In genomic region chr7:93559624-93560491, GRCh38 we compare ENCODE assay signal across 21 cellular contexts. TPM values are rescaled to one million over a fixed set of nuclear protein-coding genes. Genes with fewer than 3 reads are reported as not detected.
DNase-seq lines count a peak whose midpoint lies in the region; ATAC-seq and TF ChIP-seq lines count a peak whose summit lies in the region.
"Had no signal": no experiment of that assay in that cellular context is flagged by ENCODE, and none has a peak within 500 bp of the region (broad histone marks: within the 10 kb centered on the region; RNA-seq: fewer than 3 reads in every experiment).

No MANE protein-coding gene starts in this region.

- ATAC-seq in GM18511 (IDR thresholded peaks at IDR 0.05; ENCODE audit: unreplicated experiment) = peak; percentile 43
- ATAC-seq in naive B cell (ENCODE audit: low read depth in 2 of 2) = peak; percentile 91 to 95
- ATAC-seq in activated CD4-positive, alpha-beta T cell treated with anti-CD3 and anti-CD28 coated beads for 36 hours = no peak
- ATAC-seq: activated naive CD4-positive, alpha-beta T cell treated with anti-CD3 and anti-CD28 coated beads, Interleukin-2, amount 50 U/mL, for 72 hours had no signal

- in situ Hi-C loops in KBM-7 (cut with MboI; ENCODE audit: low pct_unique_long_range_greater_than_20kb, low sequenced_read_pairs) = no loop called here

- H3K4me3 ChIP-seq in BE2C (ENCODE audit: low read depth, low read length) = no peak overlapping the region
- H3K4me3 ChIP-seq: sigmoid colon had no signal

- H3K9me3 ChIP-seq in BE2C = no peaks in the 10 kb centered on the region
- H3K9me3 ChIP-seq: sigmoid colon, SK-N-SH had no signal

- intact Hi-C loops in activated CD4-positive, alpha-beta T cell treated with anti-CD3 and anti-CD28 coated beads for 36 hours (cut with DNase I, micrococcal nuclease) = no loop called here

- CTCF ChIA-PET in activated CD4-positive, alpha-beta T cell treated with anti-CD3 and anti-CD28 coated beads for 36 hours (lab: Charles Lee) = no interaction called here

- POLR2A ChIA-PET in activated CD4-positive, alpha-beta T cell treated with anti-CD3 and anti-CD28 coated beads for 36 hours (lab: Charles Lee) = no interaction called here

- DNase-seq in KBM-7 (peak; percentile 20), SKM-1 (lab: John Stamatoyannopoulos, UW; ENCODE audit: unreplicated experiment) (peak; percentile 67), naive B cell (peak; percentile 33), OCI-M2 (lab: John Stamatoyannopoulos, UW; ENCODE audit: unreplicated experiment) (no peak), BE2C (no peak), C1 segment of cervical spinal cord (lab: John Stamatoyannopoulos, UW) (no peak)
- no peak for DNase-seq in activated CD4-positive, alpha-beta T cell treated with anti-CD3 and anti-CD28 coated beads for 36 hours
- DNase-seq: activated CD4-positive, alpha-beta memory T cell treated with anti-CD3 and anti-CD28 coated beads for 36 hours; activated T-cell treated with anti-CD3 and anti-CD28 coated beads, Interleukin-2, amount 50 U/mL, for 1 hour; dermis blood vessel endothelial cell; NCI-H2029; sigmoid colon; SK-N-SH; substantia nigra had no signal

- TF ChIP-seq CTCF in BE2C (IDR thresholded peaks at IDR 0.05; ENCODE audit: low read depth, low read length) = no peak

- no peaks in the 10 kb centered on the region; the same call in 1 of the 2 replicates for H3K27me3 ChIP-seq in BE2C
- H3K27me3 ChIP-seq: sigmoid colon had no signal

- H3K36me3 Mint-ChIP-seq in naive B cell = no peaks in the 10 kb centered on the region
- H3K36me3 Mint-ChIP-seq in activated CD4-positive, alpha-beta T cell treated with anti-CD3 and anti-CD28 coated beads for 36 hours (ENCODE audit: low read depth) = no peaks in the 10 kb centered on the region
- H3K36me3 Mint-ChIP-seq: activated CD4-positive, alpha-beta memory T cell treated with anti-CD3 and anti-CD28 coated beads for 36 hours; activated naive CD4-positive, alpha-beta T cell treated with anti-CD3 and anti-CD28 coated beads, Interleukin-2, amount 50 U/mL, for 72 hours; brain had no signal

- no peaks in the 10 kb centered on the region for H3K4me1 ChIP-seq in BE2C
- H3K4me1 ChIP-seq: sigmoid colon had no signal

- H3K9me3 Mint-ChIP-seq in naive B cell = no peaks in the 10 kb centered on the region
- H3K9me3 Mint-ChIP-seq in activated CD4-positive, alpha-beta T cell treated with anti-CD3 and anti-CD28 coated beads for 36 hours (ENCODE audit: low read depth) = no peaks in the 10 kb centered on the region
- H3K9me3 Mint-ChIP-seq: activated CD4-positive, alpha-beta memory T cell treated with anti-CD3 and anti-CD28 coated beads for 36 hours; activated naive CD4-positive, alpha-beta T cell treated with anti-CD3 and anti-CD28 coated beads, Interleukin-2, amount 50 U/mL, for 72 hours; brain had no signal

- no peaks in the 10 kb centered on the region for H3K27me3 Mint-ChIP-seq in naive B cell
- H3K27me3 Mint-ChIP-seq in activated CD4-positive, alpha-beta T cell treated with anti-CD3 and anti-CD28 coated beads for 36 hours = no peaks in the 10 kb centered on the region
- H3K27me3 Mint-ChIP-seq: activated CD4-positive, alpha-beta memory T cell treated with anti-CD3 and anti-CD28 coated beads for 36 hours; brain had no signal

- H3K4me1 Mint-ChIP-seq in naive B cell = peaks cover 29 to 40% (median 36%) of the 10 kb centered on the region in 3 donors
- no peaks in the 10 kb centered on the region for H3K4me1 Mint-ChIP-seq in activated CD4-positive, alpha-beta T cell treated with anti-CD3 and anti-CD28 coated beads for 36 hours
- H3K4me1 Mint-ChIP-seq: brain had no signal

- peak overlapping the region; percentile 66 to 90 (median 81) for H3K27ac Mint-ChIP-seq in naive B cell
- H3K27ac Mint-ChIP-seq in activated CD4-positive, alpha-beta T cell treated with anti-CD3 and anti-CD28 coated beads for 36 hours = no peak overlapping the region
- H3K27ac Mint-ChIP-seq: activated CD4-positive, alpha-beta memory T cell treated with anti-CD3 and anti-CD28 coated beads for 36 hours; activated naive CD4-positive, alpha-beta T cell treated with anti-CD3 and anti-CD28 coated beads, Interleukin-2, amount 50 U/mL, for 72 hours; brain had no signal

- no peaks in the 10 kb centered on the region for H3K36me3 ChIP-seq in BE2C
- H3K36me3 ChIP-seq: sigmoid colon had no signal

- peak overlapping the region in 7 of 8 donors; percentile 26 to 76 (median 66) for H3K4me3 Mint-ChIP-seq in naive B cell
- no peak overlapping the region for H3K4me3 Mint-ChIP-seq in activated CD4-positive, alpha-beta T cell treated with anti-CD3 and anti-CD28 coated beads for 36 hours
- H3K4me3 Mint-ChIP-seq: activated CD4-positive, alpha-beta memory T cell treated with anti-CD3 and anti-CD28 coated beads for 36 hours; brain had no signal

RNA-seq across cellular contexts. Expression of gene CALCR, which starts 14.7 kb away (rescaled TPM):
- not detected for polyA plus RNA-seq in naive B cell (ENCODE audit: low read depth in 6 of 6)
- total RNA-seq in activated CD4-positive, alpha-beta T cell treated with anti-CD3 and anti-CD28 coated beads for 36 hours = not detected
- polyA plus RNA-seq in BE2C (2012; ENCODE audit: insufficient read depth, insufficient read length, low read depth) = not detected
- total RNA-seq: activated CD4-positive, alpha-beta memory T cell treated with anti-CD3 and anti-CD28 coated beads for 36 hours; activated naive CD4-positive, alpha-beta T cell treated with anti-CD3 and anti-CD28 coated beads, Interleukin-2, amount 50 U/mL, for 72 hours; dermis blood vessel endothelial cell; H4; myocyte; osteocyte; sigmoid colon had no signal
- polyA plus RNA-seq: liver had no signal

Comparison
In these comparisons a context has a peak if more than half of its experiments do, and no peak if none do; other contexts are left out.
1. DNase-seq: peak in KBM-7 (single experiment), SKM-1 (single experiment) and naive B cell (single experiment); none in OCI-M2 (single experiment), activated CD4-positive, alpha-beta T cell treated with anti-CD3 and anti-CD28 coated beads for 36 hours (single experiment), BE2C (single experiment) and C1 segment of cervical spinal cord (0 of 14).